In the genomic region with DNA sequence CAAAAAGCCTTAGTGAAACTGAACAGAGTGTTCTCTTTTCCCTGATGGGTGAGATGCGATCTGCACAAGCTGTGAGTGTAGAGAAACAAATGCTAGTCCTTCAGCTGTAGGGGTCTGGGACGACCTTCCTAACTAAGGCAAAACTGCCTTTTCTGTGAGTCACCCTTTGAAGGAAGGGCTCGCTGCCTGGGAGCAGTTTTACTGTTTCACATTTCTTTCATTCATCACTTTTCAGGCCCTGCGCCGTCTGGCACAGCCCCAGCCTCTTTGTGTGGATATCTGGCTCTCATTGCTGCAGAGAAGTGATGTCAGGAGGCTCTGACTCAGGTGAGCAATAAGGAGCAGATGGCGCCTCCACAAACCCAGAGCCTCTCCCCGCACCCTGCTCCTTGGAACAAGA, we compare ENCODE assay signal across 13 cellular contexts. TPM values are rescaled to one million over a fixed set of nuclear protein-coding genes. Genes with fewer than 3 reads are reported as not detected.
DNase-seq lines count a peak whose midpoint lies in the region; ATAC-seq and TF ChIP-seq lines count a peak whose summit lies in the region.
"Had no signal": no experiment of that assay in that cellular context is flagged by ENCODE, and none has a peak within 500 bp of the region (broad histone marks: within the 10 kb centered on the region; RNA-seq: fewer than 3 reads in every experiment).

No MANE protein-coding gene starts in this region.

- H3K27me3 ChIP-seq in BJ (ENCODE audit: control insufficient read depth, insufficient read depth, low read length) (no peaks in the 10 kb centered on the region), osteoblast (ENCODE audit: insufficient read depth, low read length) (no peaks in the 10 kb centered on the region), MM.1S (replicated peaks; ENCODE audit: insufficient read depth, low read length) (no peaks in the 10 kb centered on the region)

- no peak overlapping the region for H3K9ac ChIP-seq in MM.1S (ENCODE audit: low read length)

- no peaks in the 10 kb centered on the region for H3K36me3 ChIP-seq in BJ (ENCODE audit: control insufficient read depth, insufficient read depth, low read length)
- H3K36me3 ChIP-seq in osteoblast (ENCODE audit: insufficient read depth, low read length): peaks cover 2% of the 10 kb centered on the region
- H3K36me3 ChIP-seq in MM.1S (replicated peaks; ENCODE audit: insufficient read depth, low read length): no peaks in the 10 kb centered on the region

- H3F3A ChIP-seq in MM.1S (ENCODE audit: insufficient read depth, low read length): no peaks in the 10 kb centered on the region

- H3K9me3 ChIP-seq in osteoblast (ENCODE audit: low read depth, low read length): no peaks in the 10 kb centered on the region
- no peaks in the 10 kb centered on the region for H3K9me3 ChIP-seq in MM.1S (replicated peaks; ENCODE audit: insufficient read depth, low read length)

- peaks cover 19% of the 10 kb centered on the region for H3K79me2 ChIP-seq in osteoblast (ENCODE audit: insufficient read depth, low read length)
- no peaks in the 10 kb centered on the region for H3K79me2 ChIP-seq in MM.1S (ENCODE audit: low read length)

- H3K4me3 ChIP-seq in BJ (ENCODE audit: low read depth, low read length) (no peak overlapping the region), osteoblast (ENCODE audit: insufficient read depth, low read length) (peak overlapping the region; percentile 26), MM.1S (ENCODE audit: low read length) (no peak overlapping the region)
- H3K4me3 ChIP-seq: dorsolateral prefrontal cortex had no signal

- DNase-seq in BJ (ENCODE audit: low read depth) (peak; percentile 81), fibroblast of gingiva (ENCODE audit: low read depth) (peak; percentile 66), osteoblast (ENCODE audit: insufficient read length, low spot score, missing footprints) (peak; percentile 92), MM.1S (no peak)
- DNase-seq in activated CD8-positive, alpha-beta memory T cell treated with anti-CD3 and anti-CD28 coated beads for 24 hours: no peak
- DNase-seq in activated T-cell treated with anti-CD3 and anti-CD28 coated beads, Interleukin-2, amount 50 U/mL, for 1 hour: no peak
- DNase-seq: DMS53; midbrain; NCI-H2029 treated with DMSO at 0.1 percent for 48 hours; stimulated activated CD4-positive, alpha-beta T cell treated with anti-CD3 and anti-CD28 coated beads, Interleukin-4, amount 100 ng/mL, for 4 hours had no signal

- CTCF ChIA-PET in BJ (lab: Yijun Ruan, JAX): interaction anchor here (0.9 to 1.5 kb wide), 2 partner anchors 11 to 50 kb away, joined by 3 to 5 read pairs; no protein-coding TSS in a partner anchor

- H4K20me1 ChIP-seq in osteoblast (ENCODE audit: insufficient read depth, low read length) (no peaks in the 10 kb centered on the region), MM.1S (ENCODE audit: insufficient read depth, low read length) (no peaks in the 10 kb centered on the region)

- no peak for ATAC-seq in HG03196 (IDR thresholded peaks at IDR 0.05; ENCODE audit: unreplicated experiment)

- H3K4me1 ChIP-seq in osteoblast (ENCODE audit: insufficient read depth, low read length): peaks cover 46% of the 10 kb centered on the region
- H3K4me1 ChIP-seq in MM.1S (ENCODE audit: low read length): no peaks in the 10 kb centered on the region

- H3K27ac ChIP-seq in osteoblast (ENCODE audit: low read depth, low read length): peak overlapping the region; percentile 88
- H3K27ac ChIP-seq in MM.1S (ENCODE audit: low read length): no peak overlapping the region
- H3K27ac ChIP-seq: dorsolateral prefrontal cortex had no signal

- no peaks in the 10 kb centered on the region for H3K9me2 ChIP-seq in MM.1S (replicated peaks; ENCODE audit: insufficient read depth, low read length)

- H3K4me2 ChIP-seq in osteoblast (ENCODE audit: insufficient read depth, low read length): peak overlapping the region; percentile 79
- H3K4me2 ChIP-seq in MM.1S (ENCODE audit: low read depth, low read length): no peak overlapping the region

- POLR2A ChIA-PET in BJ (lab: Charles Lee): no interaction called here

- TF ChIP-seq CTCF in BJ (IDR thresholded peaks at IDR 0.05; ENCODE audit: insufficient read depth, low read depth, low read length) (no peak), osteoblast (IDR thresholded peaks at IDR 0.05; ENCODE audit: extremely low read depth, low read depth, low read length) (no peak), MM.1S (IDR thresholded peaks at IDR 0.05; ENCODE audit: low read length) (no peak)

- peak overlapping the region; percentile 49 for H2AFZ ChIP-seq in osteoblast (ENCODE audit: low read length)
- no peak overlapping the region for H2AFZ ChIP-seq in MM.1S (ENCODE audit: low read length)

TF ChIP-seq in PFSK-1, 5 proteins besides CTCF, POLR2A, EP300 and RAD21:
- 0 out of 2 replicates have a peak, but pooled peaks have one; percentile 54 for TF ChIP-seq POLR2AphosphoS5 (IDR thresholded peaks at IDR 0.05; ENCODE audit: low read depth, low read length)
- TF ChIP-seq, protein P1, sequence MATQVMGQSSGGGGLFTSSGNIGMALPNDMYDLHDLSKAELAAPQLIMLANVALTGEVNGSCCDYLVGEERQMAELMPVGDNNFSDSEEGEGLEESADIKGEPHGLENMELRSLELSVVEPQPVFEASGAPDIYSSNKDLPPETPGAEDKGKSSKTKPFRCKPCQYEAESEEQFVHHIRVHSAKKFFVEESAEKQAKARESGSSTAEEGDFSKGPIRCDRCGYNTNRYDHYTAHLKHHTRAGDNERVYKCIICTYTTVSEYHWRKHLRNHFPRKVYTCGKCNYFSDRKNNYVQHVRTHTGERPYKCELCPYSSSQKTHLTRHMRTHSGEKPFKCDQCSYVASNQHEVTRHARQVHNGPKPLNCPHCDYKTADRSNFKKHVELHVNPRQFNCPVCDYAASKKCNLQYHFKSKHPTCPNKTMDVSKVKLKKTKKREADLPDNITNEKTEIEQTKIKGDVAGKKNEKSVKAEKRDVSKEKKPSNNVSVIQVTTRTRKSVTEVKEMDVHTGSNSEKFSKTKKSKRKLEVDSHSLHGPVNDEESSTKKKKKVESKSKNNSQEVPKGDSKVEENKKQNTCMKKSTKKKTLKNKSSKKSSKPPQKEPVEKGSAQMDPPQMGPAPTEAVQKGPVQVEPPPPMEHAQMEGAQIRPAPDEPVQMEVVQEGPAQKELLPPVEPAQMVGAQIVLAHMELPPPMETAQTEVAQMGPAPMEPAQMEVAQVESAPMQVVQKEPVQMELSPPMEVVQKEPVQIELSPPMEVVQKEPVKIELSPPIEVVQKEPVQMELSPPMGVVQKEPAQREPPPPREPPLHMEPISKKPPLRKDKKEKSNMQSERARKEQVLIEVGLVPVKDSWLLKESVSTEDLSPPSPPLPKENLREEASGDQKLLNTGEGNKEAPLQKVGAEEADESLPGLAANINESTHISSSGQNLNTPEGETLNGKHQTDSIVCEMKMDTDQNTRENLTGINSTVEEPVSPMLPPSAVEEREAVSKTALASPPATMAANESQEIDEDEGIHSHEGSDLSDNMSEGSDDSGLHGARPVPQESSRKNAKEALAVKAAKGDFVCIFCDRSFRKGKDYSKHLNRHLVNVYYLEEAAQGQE (IDR thresholded peaks at IDR 0.05; ENCODE audit: insufficient read depth in 1 of 2, low read depth in 2 of 2, low read length in 2 of 2): no peak
- TF ChIP-seq TAF1 (IDR thresholded peaks at IDR 0.05; ENCODE audit: borderline replicate concordance, insufficient read depth, low read length): no peak; the same call in 1 of the 2 replicates
- no peak for TF ChIP-seq FOXP2 (optimal IDR thresholded peaks at IDR 0.05; ENCODE audit: borderline replicate concordance, extremely low read depth, extremely low read length, insufficient read depth)
- peak; percentile 24; the same call in 1 of the 2 replicates for TF ChIP-seq SIN3A (IDR thresholded peaks at IDR 0.05; ENCODE audit: borderline replicate concordance, insufficient read depth, low read length)

RNA-seq across cellular contexts. Expression of a gene that starts 57.4 kb away (rescaled TPM):
- 4.0 and 7.5 TPM in 2 replicates for polyA plus RNA-seq in BJ (2011; rRNA removed)
- 1.5 and 2.3 TPM in 2 replicates for polyA minus RNA-seq in BJ (2011; rRNA and poly(A)+ RNA removed)
- polyA plus RNA-seq in PFSK-1 (2012; ENCODE audit: insufficient read length, low read depth): 36.4 TPM
- total RNA-seq in osteoblast: 7.1 and 8.3 TPM in 2 replicates

Comparison
In these comparisons a context has a peak if more than half of its experiments do, and no peak if none do; other contexts are left out.
1. DNase-seq: peak in BJ (single experiment), fibroblast of gingiva (single experiment) and osteoblast (single experiment); none in MM.1S (single experiment), activated CD8-positive, alpha-beta memory T cell treated with anti-CD3 and anti-CD28 coated beads for 24 hours (single experiment) and activated T-cell treated with anti-CD3 and anti-CD28 coated beads, Interleukin-2, amount 50 U/mL, for 1 hour (single experiment).